ENCODE assay signal across 11 cellular contexts in genomic region chr2:223759569-223760430, GRCh38.
A peak's percentile ranks its signal among the peaks of the same experiment; 100 is the strongest.
DNase-seq lines count a peak whose midpoint lies in the region; ATAC-seq and TF ChIP-seq lines count a peak whose summit lies in the region.
"Had no signal": no experiment of that assay in that cellular context is flagged by ENCODE, and none has a peak within 500 bp of the region (broad histone marks: within the 10 kb centered on the region; RNA-seq: fewer than 3 reads in every experiment).

No MANE protein-coding gene starts in this region.

- no peak overlapping the region for H3K9ac ChIP-seq in SK-N-MC (ENCODE audit: insufficient read length)

- DNase-seq in HFF-Myc (ENCODE audit: extremely low read depth, low read depth) (peak; percentile 15), SK-N-MC (ENCODE audit: low read depth, low spot score) (no peak), skeletal muscle cell (ENCODE audit: low read depth) (peak; percentile 74), superior temporal gyrus (ENCODE audit: extremely low spot score) (no peak), Kasumi-1 (lab: John Stamatoyannopoulos, UW) (no peak)
- DNase-seq: erythroblast, KBM-7, Right ventricle myocardium superior had no signal

- H3K4me1 ChIP-seq in esophagus (ENCODE audit: control insufficient read depth in 2 of 2, insufficient read depth in 2 of 2, low read length in 1 of 2) = no peaks in the 10 kb centered on the region

- H3K4me3 ChIP-seq in HFF-Myc (replicated peaks; ENCODE audit: low read depth, low read length) (no peak overlapping the region), SK-N-MC (no peak overlapping the region), esophagus (ENCODE audit: low read depth in 1 of 2, low read length in 2 of 2) (no peak overlapping the region), skeletal muscle cell (ENCODE audit: low read depth, low read length) (no peak overlapping the region)

- H3K36me3 ChIP-seq in SK-N-MC (ENCODE audit: insufficient read depth, low read length) = no peaks in the 10 kb centered on the region
- H3K36me3 ChIP-seq in esophagus (ENCODE audit: control insufficient read depth in 2 of 2, insufficient read depth in 2 of 2, low read length in 1 of 2) = no peaks in the 10 kb centered on the region

- H3K9me3 ChIP-seq in SK-N-MC (ENCODE audit: low read depth, low read length) (no peaks in the 10 kb centered on the region), esophagus (ENCODE audit: control insufficient read depth in 2 of 2, insufficient read depth in 1 of 2, low read depth in 1 of 2, low read length in 1 of 2) (no peaks in the 10 kb centered on the region)

- ATAC-seq in HG02884 (IDR thresholded peaks at IDR 0.05; ENCODE audit: unreplicated experiment) = no peak
- ATAC-seq in GM18858 (IDR thresholded peaks at IDR 0.05; ENCODE audit: unreplicated experiment) = no peak

- 34 to 42% methylated on average over 8 of the region's 8 CpGs for WGBS in esophagus, 2 donors

- TF ChIP-seq CTCF in HFF-Myc (IDR thresholded peaks at IDR 0.05; ENCODE audit: low read depth, low read length, missing control alignments) = no peak

- H3K27me3 ChIP-seq in esophagus (ENCODE audit: control insufficient read depth in 1 of 2, insufficient read depth in 2 of 2, low read length in 2 of 2) = no peaks in the 10 kb centered on the region

- H3K27ac ChIP-seq in SK-N-MC (peak overlapping the region; percentile 45), esophagus (ENCODE audit: low read depth in 2 of 2, low read length in 1 of 2) (peak overlapping the region; percentile 88 to 96)

Comparison
In these comparisons a context has a peak if more than half of its experiments do, and no peak if none do; other contexts are left out.
1. DNase-seq: peak in HFF-Myc (single experiment) and skeletal muscle cell (single experiment); none in SK-N-MC (single experiment), superior temporal gyrus (single experiment) and Kasumi-1 (0 of 2).